8 cellular contexts compared by ENCODE assay signal in genomic region chr14:80587096-80587724, GRCh38.
DNase-seq lines count a peak whose midpoint lies in the region; ATAC-seq, FAIRE-seq and TF ChIP-seq lines count a peak whose summit lies in the region.

No MANE protein-coding gene starts in this region.

- peaks cover 7% of the 10 kb centered on the region for H3K9me3 Mint-ChIP-seq in activated CD4-positive, alpha-beta T cell treated with anti-CD3 and anti-CD28 coated beads, Interleukin-2, amount 10 ng/mL, durations not matched to agents 24 days and 14 days

- H3K4me3 ChIP-seq in endothelial cell of umbilical vein (replicated peaks in 1 of 3; ENCODE audit: insufficient read depth in 1 of 3, low read depth in 1 of 3, low read length in 3 of 3) (no peak overlapping the region), prostate gland (no peak overlapping the region)

- no TSS peak for BruUV-seq in endothelial cell of umbilical vein (replicated peaks; lab: Mats Ljungman, UMichigan)

- TF ChIP-seq POLR2A in endothelial cell of umbilical vein (IDR thresholded peaks at IDR 0.05; ENCODE audit: low read depth, low read length), result no peak
- TF ChIP-seq POLR2A in prostate gland (IDR thresholded peaks at IDR 0.05), result no peak

- H3K27ac Mint-ChIP-seq in activated CD4-positive, alpha-beta T cell treated with anti-CD3 and anti-CD28 coated beads, Interleukin-2, amount 10 ng/mL, durations not matched to agents 24 days and 14 days, result peak overlapping the region; percentile 22

- H3K27ac ChIP-seq in endothelial cell of umbilical vein (ENCODE audit: insufficient read depth, low read depth, low read length) (no peak overlapping the region), prostate gland (no peak overlapping the region)

- dilution Hi-C loops in endothelial cell of umbilical vein (cut with MboI; ENCODE audit: extremely low pct_ligation_motif_present, low sequenced_read_pairs), result no loop called here

- FAIRE-seq in RCC 7860 (lab: Jason Lieb, UNC) (no peak), endothelial cell of umbilical vein (lab: Jason Lieb, UNC) (no peak)

- H2AFZ ChIP-seq in endothelial cell of umbilical vein (ENCODE audit: low read depth, low read length), result peak overlapping the region; percentile 27

- DNase-seq in activated CD4-positive, alpha-beta T cell treated with anti-CD3 and anti-CD28 coated beads, Interleukin-2, amount 10 ng/mL, durations not matched to agents 24 days and 14 days, result peak; percentile 64
- DNase-seq in activated CD4-positive, alpha-beta T cell treated with anti-CD3 and anti-CD28 coated beads for 1 hour, result no peak
- DNase-seq in RCC 7860 (ENCODE audit: low spot score) (peak; percentile 17), endothelial cell of umbilical vein (ENCODE audit: low read depth, low spot score) (peak; percentile 48), prostate gland (ENCODE audit: low spot score) (no peak), GOT3 (lab: John Stamatoyannopoulos, UW) (no peak)

- no peaks in the 10 kb centered on the region for H4K20me1 ChIP-seq in endothelial cell of umbilical vein (replicated peaks; ENCODE audit: control insufficient read depth, extremely low read depth, insufficient read depth, low read length)

- H3K9ac ChIP-seq in endothelial cell of umbilical vein (replicated peaks; ENCODE audit: extremely low read depth, insufficient read depth, low read length), result no peak overlapping the region

- ATAC-seq in GM19328 (IDR thresholded peaks at IDR 0.05; ENCODE audit: unreplicated experiment) (peak; percentile 94), HG03159 (IDR thresholded peaks at IDR 0.05; ENCODE audit: unreplicated experiment) (peak; percentile 92)

- H3K4me1 Mint-ChIP-seq in activated CD4-positive, alpha-beta T cell treated with anti-CD3 and anti-CD28 coated beads, Interleukin-2, amount 10 ng/mL, durations not matched to agents 24 days and 14 days, result peaks cover 10% of the 10 kb centered on the region

- intact Hi-C loops in activated CD4-positive, alpha-beta T cell treated with anti-CD3 and anti-CD28 coated beads, Interleukin-2, amount 10 ng/mL, durations not matched to agents 24 days and 14 days (cut with micrococcal nuclease), result loop anchor here (1.0 kb wide), 2 partner anchors 343 to 566 kb away; no protein-coding TSS in a partner anchor
- intact Hi-C loops in endothelial cell of umbilical vein (cut with micrococcal nuclease), result loop anchor here (5.0 to 10.0 kb wide), 3 partner anchors 375 to 1652 kb away; partner anchors contain the start of gene DIO2
- intact Hi-C loops in prostate gland (cut with DNase I), result loop anchor here (10.0 kb wide), 1 partner anchor 532 kb away; no protein-coding TSS in a partner anchor

- H3K4me3 Mint-ChIP-seq in activated CD4-positive, alpha-beta T cell treated with anti-CD3 and anti-CD28 coated beads, Interleukin-2, amount 10 ng/mL, durations not matched to agents 24 days and 14 days, result no peak overlapping the region

- peaks cover 7% of the 10 kb centered on the region for H3K4me1 ChIP-seq in endothelial cell of umbilical vein (ENCODE audit: control insufficient read depth, extremely low read depth, insufficient read depth, low read length)
- H3K4me1 ChIP-seq in prostate gland (replicated peaks), result no peaks in the 10 kb centered on the region

- H3K79me2 ChIP-seq in endothelial cell of umbilical vein (ENCODE audit: control insufficient read depth, insufficient read depth, low read length), result no peaks in the 10 kb centered on the region

- no peaks in the 10 kb centered on the region for H3K36me3 ChIP-seq in endothelial cell of umbilical vein (ENCODE audit: control insufficient read depth in 2 of 2, extremely low read depth in 1 of 2, insufficient read depth in 2 of 2, low read length in 2 of 2)
- H3K36me3 ChIP-seq in prostate gland, result no peaks in the 10 kb centered on the region

- POLR2A ChIA-PET in endothelial cell of umbilical vein (lab: Charles Lee), result no interaction called here

- H3K9me1 ChIP-seq in endothelial cell of umbilical vein (replicated peaks; ENCODE audit: control insufficient read depth, extremely low read depth, insufficient read depth, low read length), result no peaks in the 10 kb centered on the region

- CTCF ChIA-PET in endothelial cell of umbilical vein (lab: Charles Lee), result interaction anchor here (0.7 to 5.7 kb wide), 35 partner anchors 9 to 1653 kb away, joined by 3 to 65 read pairs (median 5); no protein-coding TSS in a partner anchor

- WGBS in prostate gland, result 72% methylated on average over 3 of the region's 3 CpGs

- H3K4me2 ChIP-seq in endothelial cell of umbilical vein (ENCODE audit: insufficient read depth, low read length), result no peak overlapping the region

- H3K36me3 Mint-ChIP-seq in activated CD4-positive, alpha-beta T cell treated with anti-CD3 and anti-CD28 coated beads, Interleukin-2, amount 10 ng/mL, durations not matched to agents 24 days and 14 days (ENCODE audit: low read depth), result no peaks in the 10 kb centered on the region

- TF ChIP-seq CTCF in endothelial cell of umbilical vein (IDR thresholded peaks at IDR 0.05; ENCODE audit: extremely low read depth in 1 of 2, insufficient read depth in 1 of 2, low read depth in 1 of 2, low read length in 2 of 2) (peak; percentile 40 to 47), prostate gland (IDR thresholded peaks at IDR 0.05) (peak in 3 of 4 experiments; percentile 33 to 47 (median 40))

- H3K27me3 ChIP-seq in endothelial cell of umbilical vein (ENCODE audit: control insufficient read depth in 2 of 2, insufficient read depth in 2 of 2, low read length in 2 of 2) (no peaks in the 10 kb centered on the region), prostate gland (replicated peaks; ENCODE audit: insufficient read depth) (no peaks in the 10 kb centered on the region)

- H3K9me3 ChIP-seq in endothelial cell of umbilical vein (replicated peaks; ENCODE audit: control insufficient read depth, insufficient read depth, low read length), result no peaks in the 10 kb centered on the region
- no peaks in the 10 kb centered on the region for H3K9me3 ChIP-seq in prostate gland

- no peaks in the 10 kb centered on the region for H3K27me3 Mint-ChIP-seq in activated CD4-positive, alpha-beta T cell treated with anti-CD3 and anti-CD28 coated beads, Interleukin-2, amount 10 ng/mL, durations not matched to agents 24 days and 14 days

TF ChIP-seq in endothelial cell of umbilical vein, 7 proteins besides CTCF, POLR2A, EP300 and RAD21:
- no peak for TF ChIP-seq EZH2 (IDR thresholded peaks at IDR 0.05; ENCODE audit: borderline replicate concordance, low read depth, low read length, severe bottlenecking)
- TF ChIP-seq POLR2AphosphoS5 (IDR thresholded peaks at IDR 0.05; ENCODE audit: insufficient read depth, low read depth, low read length), result no peak
- no peak for TF ChIP-seq FOS (IDR thresholded peaks at IDR 0.05; ENCODE audit: borderline replicate concordance, insufficient read depth, low read length)
- TF ChIP-seq MYC (IDR thresholded peaks at IDR 0.05; ENCODE audit: low read depth, low read length), result no peak
- no peak for TF ChIP-seq MAX (IDR thresholded peaks at IDR 0.05; ENCODE audit: insufficient read depth, insufficient read length)

Comparison
In these comparisons a context has a peak if more than half of its experiments do, and no peak if none do; other contexts are left out.
1. DNase-seq: peak in activated CD4-positive, alpha-beta T cell treated with anti-CD3 and anti-CD28 coated beads, Interleukin-2, amount 10 ng/mL, durations not matched to agents 24 days and 14 days (single experiment), RCC 7860 (single experiment) and endothelial cell of umbilical vein (single experiment); none in activated CD4-positive, alpha-beta T cell treated with anti-CD3 and anti-CD28 coated beads for 1 hour (single experiment), prostate gland (single experiment) and GOT3 (single experiment).